In the genomic region with DNA sequence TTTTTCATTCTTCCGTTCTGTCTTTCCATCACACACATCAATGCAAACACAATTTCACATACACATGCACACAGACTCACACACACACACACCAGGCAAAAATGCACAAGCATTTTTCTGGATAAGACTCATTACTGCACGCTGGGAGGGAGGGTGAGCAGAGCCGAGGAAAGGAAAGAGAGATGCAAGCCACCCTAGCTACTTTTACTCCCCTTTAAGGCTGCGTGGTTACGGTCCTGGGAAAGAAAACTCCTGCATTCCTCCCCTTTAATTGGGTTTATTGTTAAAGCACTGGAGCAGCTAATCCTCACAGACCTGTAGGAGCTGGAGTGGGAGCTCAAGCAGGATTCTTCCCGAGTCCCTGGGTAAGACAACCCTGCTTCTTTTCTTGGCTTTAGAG, we compare ENCODE assay signal across 11 cellular contexts. TPM values are rescaled to one million over a fixed set of nuclear protein-coding genes. Genes with fewer than 3 reads are reported as not detected.
DNase-seq lines count a peak whose midpoint lies in the region; ATAC-seq and TF ChIP-seq lines count a peak whose summit lies in the region.
"Had no signal": no experiment of that assay in that cellular context is flagged by ENCODE, and none has a peak within 500 bp of the region (broad histone marks: within the 10 kb centered on the region; RNA-seq: fewer than 3 reads in every experiment).

Gene CAMK1G (plus strand): TSS at position 307 of the 400 bp plus-strand sequence. CDS start 11,270 bp downstream, outside the sequence.

- no peaks in the 10 kb centered on the region for H3K79me2 ChIP-seq in osteoblast (ENCODE audit: insufficient read depth, low read length)

- intact Hi-C loops in aorta (cut with DNase I): no loop called here

- peak within 1 kb of the TSS; percentile 9 for H3K4me3 ChIP-seq in osteoblast (ENCODE audit: insufficient read depth, low read length)
- no peak within 1 kb of the TSS for H3K4me3 ChIP-seq in aorta (ENCODE audit: low read length in 2 of 2)

- WGBS in aorta, 2 donors: 4 to 8% methylated on average over 6 of the region's 6 CpGs

- H3K36me3 ChIP-seq in osteoblast (ENCODE audit: insufficient read depth, low read length): no peaks in the 10 kb centered on the region
- H3K36me3 ChIP-seq in aorta (ENCODE audit: control insufficient read depth in 1 of 2, insufficient read depth in 2 of 2, low read length in 1 of 2): no peaks in the 10 kb centered on the region

- peaks cover 5% of the 10 kb centered on the region for H3K27me3 ChIP-seq in osteoblast (ENCODE audit: insufficient read depth, low read length)
- peaks cover 0 to 4% of the 10 kb centered on the region in 2 donors for H3K27me3 ChIP-seq in aorta (ENCODE audit: control insufficient read depth in 1 of 2, insufficient read depth in 2 of 2, low read length in 1 of 2)

- no peaks in the 10 kb centered on the region for H4K20me1 ChIP-seq in osteoblast (ENCODE audit: insufficient read depth, low read length)

- peak within 1 kb of the TSS; percentile 45 for H3K4me2 ChIP-seq in osteoblast (ENCODE audit: insufficient read depth, low read length)

- no peak for ATAC-seq in aorta (ENCODE audit: low FRiP score)
- ATAC-seq: naive thymus-derived CD4-positive, alpha-beta T cell had no signal

- no peak within 1 kb of the TSS for H2AFZ ChIP-seq in osteoblast (ENCODE audit: low read length)

- H3K4me1 ChIP-seq in osteoblast (ENCODE audit: insufficient read depth, low read length): peaks cover 13% of the 10 kb centered on the region
- H3K4me1 ChIP-seq in aorta (ENCODE audit: control insufficient read depth in 1 of 2, insufficient read depth in 2 of 2, low read length in 2 of 2): no peaks in the 10 kb centered on the region

- H3K9me3 ChIP-seq in osteoblast (ENCODE audit: low read depth, low read length) (no peaks in the 10 kb centered on the region), aorta (ENCODE audit: control insufficient read depth, low read length) (no peaks in the 10 kb centered on the region)

- DNase-seq in ELF-1 (ENCODE audit: low read depth, low spot score) (peak; percentile 65), NCI-H82 treated with DMSO at 0.1 percent for 48 hours (lab: John Stamatoyannopoulos, UW; ENCODE audit: unreplicated experiment) (peak; percentile 77), fibroblast of peridontal ligament (ENCODE audit: extremely low read depth) (peak; percentile 16), osteoblast (ENCODE audit: insufficient read length, low spot score, missing footprints) (peak; percentile 91), NCI-H2029 (lab: John Stamatoyannopoulos, UW) (no peak), NCI-H345 treated with DMSO at 0.1 percent for 48 hours (lab: John Stamatoyannopoulos, UW; ENCODE audit: unreplicated experiment) (no peak), aorta (no peak)
- DNase-seq in activated naive CD4-positive, alpha-beta T cell treated with Interleukin-2 at 50 U/mL for 16 hours: no peak
- DNase-seq: activated CD4-positive, alpha-beta T cell treated with anti-CD3 and anti-CD28 coated beads, Interleukin-2, amount 10 ng/mL, durations not matched to agents 7 days and 5 days; naive thymus-derived CD4-positive, alpha-beta T cell; NCI-H226 had no signal

- H3K27ac ChIP-seq in osteoblast (ENCODE audit: low read depth, low read length) (no peak within 1 kb of the TSS), aorta (ENCODE audit: low read depth in 1 of 2, low read length in 2 of 2) (no peak within 1 kb of the TSS)

- no peak for TF ChIP-seq CTCF in osteoblast (IDR thresholded peaks at IDR 0.05; ENCODE audit: extremely low read depth, low read depth, low read length)

RNA-seq across cellular contexts. Expression of gene CAMK1G, which starts in this region (rescaled TPM):
- total RNA-seq in osteoblast (under 0.01 and 0.72 TPM in 2 replicates), aorta (under 1 TPM in 1 of 2 donors, not detected in 1; 0.72 TPM)
- polyA plus RNA-seq in aorta: under 1 TPM in 1 of 2 donors, not detected in 1; 0.63 TPM
- total RNA-seq: activated CD4-positive, alpha-beta T cell treated with anti-CD3 and anti-CD28 coated beads, Interleukin-2, amount 10 ng/mL, durations not matched to agents 7 days and 5 days; naive thymus-derived CD4-positive, alpha-beta T cell had no signal
- polyA plus RNA-seq: naive thymus-derived CD4-positive, alpha-beta T cell had no signal

Comparison
In these comparisons a context has a peak if more than half of its experiments do, and no peak if none do; other contexts are left out.
1. Peak in DNase-seq, H3K4me3 ChIP-seq and H3K4me2 ChIP-seq in osteoblast; RNA of the gene not detected or under 1 TPM.
2. DNase-seq: peak in ELF-1 (single experiment), NCI-H82 treated with DMSO at 0.1 percent for 48 hours (single experiment) and fibroblast of peridontal ligament (single experiment); none in NCI-H2029 (single experiment), activated naive CD4-positive, alpha-beta T cell treated with Interleukin-2 at 50 U/mL for 16 hours (single experiment), NCI-H345 treated with DMSO at 0.1 percent for 48 hours (single experiment) and aorta (0 of 2).